ENCODE assay signal across 8 cellular contexts in genomic region chr6:31403283-31403989, GRCh38. TPM values are rescaled to one million over a fixed set of nuclear protein-coding genes. Genes with fewer than 3 reads are reported as not detected.
DNase-seq lines count a peak whose midpoint lies in the region; ATAC-seq, FAIRE-seq and TF ChIP-seq lines count a peak whose summit lies in the region.

MICA (plus strand) TSS chr6:31403595; CDS start chr6:31403633, 38 bp downstream.

- peak within 1 kb of the TSS; percentile 72 to 80 for H3K9ac ChIP-seq in kidney (ENCODE audit: low read length in 2 of 2)

- intact Hi-C loops in CD4-positive, alpha-beta memory T cell (cut with micrococcal nuclease) = no loop called here
- intact Hi-C loops in kidney (cut with DNase I) = no loop called here

- FAIRE-seq in kidney (lab: Jason Lieb, UNC) = no peak

- no peaks in the 10 kb centered on the region for H3K27me3 ChIP-seq in CD4-positive, alpha-beta memory T cell (ENCODE audit: insufficient read depth, low read length)

- peak within 1 kb of the TSS; percentile 36 to 69 for H3K4me3 ChIP-seq in CD4-positive, alpha-beta memory T cell (ENCODE audit: low read length in 2 of 2)
- H3K4me3 ChIP-seq in kidney (ENCODE audit: low read length in 2 of 2) = peak within 1 kb of the TSS; percentile 84 to 86

- CTCF ChIA-PET in CD4-positive, alpha-beta memory T cell (lab: Charles Lee; ENCODE audit: partially characterized antibody) = interaction anchor here (0.6 to 1.5 kb wide), 5 partner anchors 9 to 214 kb away, joined by 3 to 10 read pairs (median 3); no protein-coding TSS in a partner anchor

- no peaks in the 10 kb centered on the region for H3K27me3 Mint-ChIP-seq in CD4-positive, alpha-beta memory T cell
- no peaks in the 10 kb centered on the region for H3K27me3 Mint-ChIP-seq in chondrocyte (ENCODE audit: low read depth)

- H3K9me3 ChIP-seq in CD4-positive, alpha-beta memory T cell (ENCODE audit: control insufficient read depth in 1 of 2, low read length in 2 of 2) = no peaks in the 10 kb centered on the region
- no peaks in the 10 kb centered on the region for H3K9me3 ChIP-seq in kidney (ENCODE audit: control insufficient read depth in 1 of 2, low read length in 2 of 2)

- DNase-seq in CD4-positive, alpha-beta memory T cell = peak; percentile 50 to 79 (median 54)
- DNase-seq in Kasumi-1 (lab: John Stamatoyannopoulos, UW) (peak; percentile 68 to 69), chondrocyte (ENCODE audit: low spot score) (no peak), kidney (peak; percentile 95), NCI-H1436 treated with DMSO at 0.1 percent for 48 hours (lab: John Stamatoyannopoulos, UW) (no peak)
- peak; percentile 77 for DNase-seq in activated CD4-positive, CD25-positive, alpha-beta regulatory T cell treated with anti-CD3 and anti-CD28 coated beads, Interleukin-2, amount 50 U/mL, for 72 hours
- DNase-seq in stimulated activated CD4-positive, alpha-beta T cell treated with anti-CD3 and anti-CD28 coated beads, Interleukin-12 subunit alpha, Interleukin-12 subunit beta, amount 100 ng/mL, for 4 hours = peak; percentile 71

- H3K4me1 ChIP-seq in CD4-positive, alpha-beta memory T cell (ENCODE audit: insufficient read depth, low read length) = peaks cover 78% of the 10 kb centered on the region
- H3K4me1 ChIP-seq in kidney (ENCODE audit: control insufficient read depth in 1 of 2, insufficient read depth in 1 of 2, low read depth in 1 of 2, low read length in 2 of 2) = peaks cover 17 to 20% of the 10 kb centered on the region in 2 donors

- POLR2A ChIA-PET in CD4-positive, alpha-beta memory T cell (lab: Charles Lee; ENCODE audit: partially characterized antibody) = interaction anchor here (1.1 to 5.1 kb wide), 7 partner anchors 10 to 206 kb away, joined by 3 to 30 read pairs (median 5); partner anchors contain the start of genes DDX39B and LTB

- H3K27ac Mint-ChIP-seq in CD4-positive, alpha-beta memory T cell = peak within 1 kb of the TSS; percentile 75 to 97 (median 91)
- H3K27ac Mint-ChIP-seq in chondrocyte (ENCODE audit: unreplicated experiment) = peak within 1 kb of the TSS; percentile 91

- TF ChIP-seq CTCF in chondrocyte (IDR thresholded peaks at IDR 0.05) = peak; percentile 49
- TF ChIP-seq CTCF in kidney (IDR thresholded peaks at IDR 0.05; ENCODE audit: borderline replicate concordance, extremely low read depth, insufficient read depth) = no peak

- H3K4me3 Mint-ChIP-seq in CD4-positive, alpha-beta memory T cell = peak within 1 kb of the TSS; percentile 86 to 98 (median 97)
- H3K4me3 Mint-ChIP-seq in chondrocyte (ENCODE audit: unreplicated experiment) = peak within 1 kb of the TSS; percentile 100

- peak; percentile 53 for ATAC-seq in GM21447 (IDR thresholded peaks at IDR 0.05; ENCODE audit: unreplicated experiment)

- H3K36me3 ChIP-seq in CD4-positive, alpha-beta memory T cell (ENCODE audit: insufficient read depth, low read length) = no peaks in the 10 kb centered on the region
- no peaks in the 10 kb centered on the region for H3K36me3 ChIP-seq in kidney (ENCODE audit: control insufficient read depth in 1 of 2, insufficient read depth in 2 of 2, low read length in 2 of 2)

- peaks cover 0 to 20% of the 10 kb centered on the region in 2 donors for H3K36me3 Mint-ChIP-seq in CD4-positive, alpha-beta memory T cell
- H3K36me3 Mint-ChIP-seq in chondrocyte (ENCODE audit: low read depth) = peaks cover 2% of the 10 kb centered on the region

- H3K4me1 Mint-ChIP-seq in CD4-positive, alpha-beta memory T cell = peaks cover 55 to 93% (median 70%) of the 10 kb centered on the region in 4 donors
- H3K4me1 Mint-ChIP-seq in chondrocyte (ENCODE audit: low read depth) = peaks cover 74% of the 10 kb centered on the region

- H3K9me3 Mint-ChIP-seq in CD4-positive, alpha-beta memory T cell = peaks cover 0 to 1% (median 0%) of the 10 kb centered on the region in 8 donors
- peaks cover 3% of the 10 kb centered on the region for H3K9me3 Mint-ChIP-seq in chondrocyte (ENCODE audit: low read depth)

- peak within 1 kb of the TSS; percentile 76 for H3K27ac ChIP-seq in CD4-positive, alpha-beta memory T cell (ENCODE audit: low read depth, low read length)
- H3K27ac ChIP-seq in kidney (ENCODE audit: low read depth in 2 of 2, low read length in 2 of 2) = peak within 1 kb of the TSS; percentile 78 to 91

RNA-seq across cellular contexts. Expression of gene MICA, which starts in this region (rescaled TPM):
- 10 to 100 TPM; 18.5 to 21.2 TPM for total RNA-seq in CD4-positive, alpha-beta memory T cell
- 1 to 10 TPM; 3.5 to 5.4 TPM for polyA plus RNA-seq in CD4-positive, alpha-beta memory T cell
- total RNA-seq in chondrocyte = 54.6 to 56.8 TPM (median 56.3 TPM) in 3 replicates
- total RNA-seq in kidney = 27.5 TPM
- 34.7 TPM for polyA plus RNA-seq in kidney (ENCODE audit: insufficient read depth, low read depth, low replicate concordance)

Comparison
In these comparisons a context has a peak if more than half of its experiments do, and no peak if none do; other contexts are left out.
1. DNase-seq: peak in CD4-positive, alpha-beta memory T cell (5 of 5), Kasumi-1 (2 of 2), activated CD4-positive, CD25-positive, alpha-beta regulatory T cell treated with anti-CD3 and anti-CD28 coated beads, Interleukin-2, amount 50 U/mL, for 72 hours (single experiment), kidney (single experiment) and stimulated activated CD4-positive, alpha-beta T cell treated with anti-CD3 and anti-CD28 coated beads, Interleukin-12 subunit alpha, Interleukin-12 subunit beta, amount 100 ng/mL, for 4 hours (single experiment); none in chondrocyte (single experiment) and NCI-H1436 treated with DMSO at 0.1 percent for 48 hours (single experiment).